1 cellular context compared by ENCODE assay signal in genomic region chr15:101528917-101529299, GRCh38.
TF ChIP-seq lines count a peak whose summit lies in the region.

No MANE protein-coding gene starts in this region.

TF ChIP-seq in HepG2, 621 proteins besides CTCF, POLR2A, EP300 and RAD21 (continued from another document and continues in another):
- TF ChIP-seq NPAS2 (CRISPR knock-in tag; IDR thresholded peaks at IDR 0.05; ENCODE audit: borderline replicate concordance) (no peak), SMYD3 (CRISPR knock-in tag; IDR thresholded peaks at IDR 0.05) (no peak), RNF219 (CRISPR knock-in tag; IDR thresholded peaks at IDR 0.05) (no peak), SIN3B (IDR thresholded peaks at IDR 0.05; ENCODE audit: low read length) (no peak), TBX2 (CRISPR knock-in tag; IDR thresholded peaks at IDR 0.05; ENCODE audit: borderline replicate concordance) (no peak), ZNF546 (CRISPR knock-in tag; conservative IDR thresholded peaks at IDR 0.05) (no peak), SP140L (CRISPR knock-in tag; IDR thresholded peaks at IDR 0.05; ENCODE audit: borderline replicate concordance) (no peak), ZNF788 (CRISPR knock-in tag; IDR thresholded peaks at IDR 0.05; ENCODE audit: borderline replicate concordance) (no peak), REST (IDR thresholded peaks at IDR 0.05; ENCODE audit: borderline replicate concordance in 1 of 2, low read depth in 1 of 2, low read length in 2 of 2) (no peak), TERF1 (CRISPR knock-in tag; IDR thresholded peaks at IDR 0.05) (0 out of 2 replicates have a peak, but pooled peaks have one; percentile 44), ZNF225 (CRISPR knock-in tag; IDR thresholded peaks at IDR 0.05) (no peak), ZFP90 (CRISPR knock-in tag; IDR thresholded peaks at IDR 0.05; ENCODE audit: borderline replicate concordance) (0 out of 2 replicates have a peak, but pooled peaks have one; percentile 5), ZNF432 (CRISPR knock-in tag; IDR thresholded peaks at IDR 0.05; ENCODE audit: borderline replicate concordance) (no peak), ZNF264 (CRISPR knock-in tag; IDR thresholded peaks at IDR 0.05) (no peak), ZNF550 (CRISPR knock-in tag; IDR thresholded peaks at IDR 0.05; ENCODE audit: borderline replicate concordance) (no peak), GTF2F1 (IDR thresholded peaks at IDR 0.05; ENCODE audit: low read length) (no peak), HNRNPLL (IDR thresholded peaks at IDR 0.05; ENCODE audit: low read depth, low read length, poor library complexity, severe bottlenecking) (no peak), ZNF740 (CRISPR knock-in tag; IDR thresholded peaks at IDR 0.05) (no peak), SOX5 (CRISPR knock-in tag; IDR thresholded peaks at IDR 0.05; ENCODE audit: borderline replicate concordance) (no peak), AGO1 (IDR thresholded peaks at IDR 0.05; ENCODE audit: low read depth, low read length, poor library complexity, severe bottlenecking) (no peak), ZNF362 (CRISPR knock-in tag; IDR thresholded peaks at IDR 0.05; ENCODE audit: borderline replicate concordance) (no peak), ZNF724P (CRISPR knock-in tag; IDR thresholded peaks at IDR 0.05; ENCODE audit: borderline replicate concordance) (no peak), CENPT (CRISPR knock-in tag; IDR thresholded peaks at IDR 0.05; ENCODE audit: low read depth) (0 out of 2 replicates have a peak, but pooled peaks have one; percentile 64), ZNF781 (CRISPR knock-in tag; IDR thresholded peaks at IDR 0.05; ENCODE audit: borderline replicate concordance, not compliant biosample characterization) (no peak), HMGXB4 (CRISPR knock-in tag; IDR thresholded peaks at IDR 0.05; ENCODE audit: borderline replicate concordance in 1 of 2, low read depth in 1 of 2) (no peak), MBD4 (IDR thresholded peaks at IDR 0.05; ENCODE audit: borderline replicate concordance, low read length) (no peak), KAT8 (CRISPR knock-in tag; IDR thresholded peaks at IDR 0.05) (no peak), POLR2AphosphoS5 (IDR thresholded peaks at IDR 0.05; ENCODE audit: low read depth, low read length) (no peak), ZNF616 (CRISPR knock-in tag; IDR thresholded peaks at IDR 0.05; ENCODE audit: low read depth) (no peak), ATF1 (CRISPR knock-in tag; IDR thresholded peaks at IDR 0.05) (no peak), EZH2 (conservative IDR thresholded peaks at IDR 0.05; ENCODE audit: low read depth, low read length) (no peak), ERF (CRISPR knock-in tag; IDR thresholded peaks at IDR 0.05) (no peak), PRMT3 (CRISPR knock-in tag; IDR thresholded peaks at IDR 0.05; ENCODE audit: borderline replicate concordance, low read depth) (no peak), ZNF609 (CRISPR knock-in tag; IDR thresholded peaks at IDR 0.05; ENCODE audit: borderline replicate concordance) (no peak), ZNF160 (CRISPR knock-in tag; IDR thresholded peaks at IDR 0.05) (no peak), ZNF816 (CRISPR knock-in tag; IDR thresholded peaks at IDR 0.05; ENCODE audit: borderline replicate concordance) (no peak), RBAK (CRISPR knock-in tag; IDR thresholded peaks at IDR 0.05) (no peak; the same call in 1 of the 2 replicates), MIER3 (CRISPR knock-in tag; IDR thresholded peaks at IDR 0.05; ENCODE audit: borderline replicate concordance) (no peak), ZNF558 (CRISPR knock-in tag; IDR thresholded peaks at IDR 0.05; ENCODE audit: borderline replicate concordance) (no peak), STAG1 (CRISPR knock-in tag; IDR thresholded peaks at IDR 0.05) (no peak), KAT7 (CRISPR knock-in tag; IDR thresholded peaks at IDR 0.05; ENCODE audit: borderline replicate concordance) (no peak), ZBTB7B (CRISPR knock-in tag; IDR thresholded peaks at IDR 0.05) (no peak), MEIS2 (CRISPR knock-in tag; IDR thresholded peaks at IDR 0.05) (no peak), FOXA3 (CRISPR knock-in tag; IDR thresholded peaks at IDR 0.05) (no peak), TBX3 (IDR thresholded peaks at IDR 0.05; ENCODE audit: borderline replicate concordance) (no peak), HNRNPL (IDR thresholded peaks at IDR 0.05; ENCODE audit: low read depth, low read length) (peak; percentile 42; the same call in 1 of the 2 replicates), PHF8 (CRISPR knock-in tag; IDR thresholded peaks at IDR 0.05) (no peak), U2AF2 (IDR thresholded peaks at IDR 0.05; ENCODE audit: low read depth, low read length) (no peak), SNAPC2 (CRISPR knock-in tag; IDR thresholded peaks at IDR 0.05) (no peak), ZSCAN25 (CRISPR knock-in tag; IDR thresholded peaks at IDR 0.05) (peak; percentile 6; the same call in 1 of the 2 replicates), NFYC (CRISPR knock-in tag; IDR thresholded peaks at IDR 0.05) (no peak), ZBTB34 (CRISPR knock-in tag; IDR thresholded peaks at IDR 0.05) (no peak), ZNF615 (CRISPR knock-in tag; IDR thresholded peaks at IDR 0.05; ENCODE audit: borderline replicate concordance) (no peak), PLRG1 (conservative IDR thresholded peaks at IDR 0.05) (no peak), CERS6 (CRISPR knock-in tag; IDR thresholded peaks at IDR 0.05) (no peak)
